In the genomic region with DNA sequence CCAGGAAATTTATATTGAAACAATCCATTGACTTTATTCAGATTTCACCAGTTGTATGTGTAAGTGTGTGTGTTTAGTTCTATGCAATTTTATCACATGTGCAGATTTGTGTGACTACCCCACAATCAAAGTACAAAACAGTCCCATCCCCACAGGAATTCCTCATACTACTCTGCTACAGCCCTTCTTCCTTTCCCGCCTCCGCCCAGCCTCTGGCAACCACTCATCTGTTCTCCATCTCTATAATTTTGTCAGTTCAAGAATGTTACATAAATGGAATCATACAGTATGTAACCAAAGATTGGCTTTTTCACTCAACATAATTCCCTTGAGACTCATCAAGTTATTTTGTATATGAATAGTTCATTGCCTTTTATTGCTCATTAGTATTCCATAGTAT, we compare ENCODE assay signal across 34 cellular contexts.
"Had no signal": no experiment of that assay in that cellular context is flagged by ENCODE, and none has a peak within 500 bp of the region (broad histone marks: within the 10 kb centered on the region; RNA-seq: fewer than 3 reads in every experiment).

No MANE protein-coding gene starts in this region.

- H3K27ac Mint-ChIP-seq: activated naive CD4-positive, alpha-beta T cell treated with anti-CD3 and anti-CD28 coated beads for 36 hours; activated naive CD4-positive, alpha-beta T cell treated with anti-CD3 and anti-CD28 coated beads, Interleukin-2, amount 10 ng/mL, durations not matched to agents 7 days and 5 days; activated naive CD4-positive, alpha-beta T cell treated with anti-CD3 and anti-CD28 coated beads, Interleukin-2, amount 50 U/mL, for 24 hours; activated naive CD4-positive, alpha-beta T cell treated with anti-CD3 and anti-CD28 coated beads, Interleukin-2, amount 50 U/mL, for 72 hours; activated naive CD8-positive, alpha-beta T cell; activated naive CD8-positive, alpha-beta T cell treated with anti-CD3 and anti-CD28 coated beads for 36 hours; activated naive CD8-positive, alpha-beta T cell treated with anti-CD3 and anti-CD28 coated beads, Interleukin-2, amount 10 ng/mL, durations not matched to agents 7 days and 5 days; activated naive CD8-positive, alpha-beta T cell treated with anti-CD3 and anti-CD28 coated beads, Interleukin-2, amount 50 U/mL, for 24 hours; activated T-cell treated with anti-CD3 and anti-CD28 coated beads, Interleukin-2, amount 50 U/mL, for 24 hours; activated T-cell treated with anti-CD3 and anti-CD28 coated beads, Interleukin-2, amount 50 U/mL, for 72 hours; activated T-helper 1 cell treated with anti-CD3 and anti-CD28 coated beads, Interleukin-12 subunit alpha, Interleukin-12 subunit beta, Interleukin-2, Interleukin-4 antibody, amounts not matched to agents 30 ng/mL and 10 ng/mL and 1 ng/mL, durations not matched to agents 14 hours and 24 hours and 36 hours; activated T-helper 17 cell treated with anti-CD3 and anti-CD28 coated beads, Interleukin-2, amount 50 U/mL, for 72 hours; activated T-helper 2 cell treated with anti-CD3 and anti-CD28 coated beads, Interferon-gamma antibody, Interleukin-2, Interleukin-4, amounts not matched to agents 10 μg/mL and 5 μg/mL and 100 μg/mL, durations not matched to agents 14 hours and 24 hours and 36 hours; brain had no signal

- H3K27me3 Mint-ChIP-seq: activated naive CD4-positive, alpha-beta T cell treated with anti-CD3 and anti-CD28 coated beads, Interleukin-2, amount 50 U/mL, for 24 hours; activated naive CD8-positive, alpha-beta T cell had no signal

- H3K4me3 Mint-ChIP-seq: activated naive CD4-positive, alpha-beta T cell treated with anti-CD3 and anti-CD28 coated beads for 36 hours; activated naive CD4-positive, alpha-beta T cell treated with anti-CD3 and anti-CD28 coated beads, Interleukin-2, amount 10 ng/mL, durations not matched to agents 7 days and 5 days; activated naive CD4-positive, alpha-beta T cell treated with anti-CD3 and anti-CD28 coated beads, Interleukin-2, amount 50 U/mL, for 24 hours; activated naive CD8-positive, alpha-beta T cell; activated naive CD8-positive, alpha-beta T cell treated with anti-CD3 and anti-CD28 coated beads for 36 hours; activated naive CD8-positive, alpha-beta T cell treated with anti-CD3 and anti-CD28 coated beads, Interleukin-2, amount 10 ng/mL, durations not matched to agents 7 days and 5 days; activated naive CD8-positive, alpha-beta T cell treated with anti-CD3 and anti-CD28 coated beads, Interleukin-2, amount 50 U/mL, for 24 hours; activated T-cell treated with anti-CD3 and anti-CD28 coated beads, Interleukin-2, amount 50 U/mL, for 24 hours; activated T-cell treated with anti-CD3 and anti-CD28 coated beads, Interleukin-2, amount 50 U/mL, for 4 hours; activated T-cell treated with anti-CD3 and anti-CD28 coated beads, Interleukin-2, amount 50 U/mL, for 72 hours; activated T-helper 1 cell treated with anti-CD3 and anti-CD28 coated beads, Interleukin-12 subunit alpha, Interleukin-12 subunit beta, Interleukin-2, Interleukin-4 antibody, amounts not matched to agents 30 ng/mL and 10 ng/mL and 1 ng/mL, durations not matched to agents 14 hours and 24 hours and 36 hours; activated T-helper 17 cell treated with anti-CD3 and anti-CD28 coated beads, Interleukin-2, amount 50 U/mL, for 72 hours; brain; central memory CD8-positive, alpha-beta T cell had no signal

- DNase-seq: activated effector memory CD4-positive, alpha-beta T cell treated with anti-CD3 and anti-CD28 coated beads, Interleukin-2, amount 50 U/mL, for 16 hours; activated effector memory CD4-positive, alpha-beta T cell treated with Interleukin-2 at 50 U/mL for 16 hours; activated gamma-delta T cell; activated gamma-delta T cell treated with Interleukin-2 at 50 U/mL for 16 hours; activated naive CD4-positive, alpha-beta T cell; activated naive CD4-positive, alpha-beta T cell treated with anti-CD3 and anti-CD28 coated beads for 36 hours; activated naive CD4-positive, alpha-beta T cell treated with anti-CD3 and anti-CD28 coated beads, Interleukin-2, amount 10 ng/mL, durations not matched to agents 7 days and 5 days; activated naive CD4-positive, alpha-beta T cell treated with anti-CD3 and anti-CD28 coated beads, Interleukin-2, amount 50 U/mL, for 16 hours; activated naive CD4-positive, alpha-beta T cell treated with Interleukin-2 at 50 U/mL for 16 hours; activated naive CD8-positive, alpha-beta T cell treated with anti-CD3 and anti-CD28 coated beads for 36 hours; activated naive CD8-positive, alpha-beta T cell treated with anti-CD3 and anti-CD28 coated beads, Interleukin-2, amount 10 ng/mL, durations not matched to agents 7 days and 5 days; activated naive CD8-positive, alpha-beta T cell treated with anti-CD3 and anti-CD28 coated beads, Interleukin-2, amount 50 U/mL, for 24 hours; activated T-cell treated with anti-CD3 and anti-CD28 coated beads, Interleukin-2, amount 50 U/mL, for 1 hour; activated T-cell treated with anti-CD3 and anti-CD28 coated beads, Interleukin-2, amount 50 U/mL, for 24 hours; activated T-cell treated with anti-CD3 and anti-CD28 coated beads, Interleukin-2, amount 50 U/mL, for 4 hours; activated T-cell treated with anti-CD3 and anti-CD28 coated beads, Interleukin-2, amount 50 U/mL, for 48 hours; activated T-cell treated with anti-CD3 and anti-CD28 coated beads, Interleukin-2, amount 50 U/mL, for 72 hours; adrenal gland; amniotic stem cell; amygdala; anterior cingulate cortex; aorta; body of pancreas; brain microvascular endothelial cell; central memory CD4-positive, alpha-beta T cell; cerebellar nuclear complex had no signal

- H3K9me3 Mint-ChIP-seq: activated naive CD4-positive, alpha-beta T cell treated with anti-CD3 and anti-CD28 coated beads for 36 hours; activated naive CD4-positive, alpha-beta T cell treated with anti-CD3 and anti-CD28 coated beads, Interleukin-2, amount 10 ng/mL, durations not matched to agents 7 days and 5 days; activated naive CD4-positive, alpha-beta T cell treated with anti-CD3 and anti-CD28 coated beads, Interleukin-2, amount 50 U/mL, for 24 hours; activated naive CD4-positive, alpha-beta T cell treated with anti-CD3 and anti-CD28 coated beads, Interleukin-2, amount 50 U/mL, for 72 hours; activated naive CD8-positive, alpha-beta T cell treated with anti-CD3 and anti-CD28 coated beads for 36 hours; activated naive CD8-positive, alpha-beta T cell treated with anti-CD3 and anti-CD28 coated beads, Interleukin-2, amount 10 ng/mL, durations not matched to agents 7 days and 5 days; activated naive CD8-positive, alpha-beta T cell treated with anti-CD3 and anti-CD28 coated beads, Interleukin-2, amount 50 U/mL, for 24 hours; activated T-cell treated with anti-CD3 and anti-CD28 coated beads, Interleukin-2, amount 50 U/mL, for 24 hours; activated T-cell treated with anti-CD3 and anti-CD28 coated beads, Interleukin-2, amount 50 U/mL, for 4 hours; activated T-cell treated with anti-CD3 and anti-CD28 coated beads, Interleukin-2, amount 50 U/mL, for 72 hours; activated T-helper 1 cell treated with anti-CD3 and anti-CD28 coated beads, Interleukin-12 subunit alpha, Interleukin-12 subunit beta, Interleukin-2, Interleukin-4 antibody, amounts not matched to agents 30 ng/mL and 10 ng/mL and 1 ng/mL, durations not matched to agents 14 hours and 24 hours and 36 hours; activated T-helper 17 cell treated with anti-CD3 and anti-CD28 coated beads, Interleukin-2, amount 50 U/mL, for 72 hours; activated T-helper 2 cell treated with anti-CD3 and anti-CD28 coated beads, Interferon-gamma antibody, Interleukin-2, Interleukin-4, amounts not matched to agents 10 μg/mL and 5 μg/mL and 100 μg/mL, durations not matched to agents 14 hours and 24 hours and 36 hours; central memory CD8-positive, alpha-beta T cell had no signal

- ATAC-seq: activated naive CD4-positive, alpha-beta T cell treated with anti-CD3 and anti-CD28 coated beads, Interleukin-2, amount 50 U/mL, for 72 hours; activated naive CD8-positive, alpha-beta T cell treated with anti-CD3 and anti-CD28 coated beads, Interleukin-2, amount 50 U/mL, for 24 hours; activated T-cell treated with anti-CD3 and anti-CD28 coated beads, Interleukin-2, amount 50 U/mL, for 4 hours; activated T-cell treated with anti-CD3 and anti-CD28 coated beads, Interleukin-2, amount 50 U/mL, for 72 hours; activated T-helper 17 cell treated with anti-CD3 and anti-CD28 coated beads, Interleukin-2, amount 50 U/mL, for 72 hours; body of pancreas had no signal

- H3K36me3 Mint-ChIP-seq: activated naive CD4-positive, alpha-beta T cell treated with anti-CD3 and anti-CD28 coated beads, Interleukin-2, amount 10 ng/mL, durations not matched to agents 7 days and 5 days; activated naive CD4-positive, alpha-beta T cell treated with anti-CD3 and anti-CD28 coated beads, Interleukin-2, amount 50 U/mL, for 24 hours; activated naive CD4-positive, alpha-beta T cell treated with anti-CD3 and anti-CD28 coated beads, Interleukin-2, amount 50 U/mL, for 72 hours; activated naive CD8-positive, alpha-beta T cell; activated naive CD8-positive, alpha-beta T cell treated with anti-CD3 and anti-CD28 coated beads for 36 hours; activated naive CD8-positive, alpha-beta T cell treated with anti-CD3 and anti-CD28 coated beads, Interleukin-2, amount 10 ng/mL, durations not matched to agents 7 days and 5 days; brain had no signal

- H3K4me1 Mint-ChIP-seq: activated naive CD4-positive, alpha-beta T cell treated with anti-CD3 and anti-CD28 coated beads, Interleukin-2, amount 10 ng/mL, durations not matched to agents 7 days and 5 days; activated naive CD4-positive, alpha-beta T cell treated with anti-CD3 and anti-CD28 coated beads, Interleukin-2, amount 50 U/mL, for 24 hours; activated naive CD8-positive, alpha-beta T cell treated with anti-CD3 and anti-CD28 coated beads for 36 hours; activated naive CD8-positive, alpha-beta T cell treated with anti-CD3 and anti-CD28 coated beads, Interleukin-2, amount 10 ng/mL, durations not matched to agents 7 days and 5 days; activated naive CD8-positive, alpha-beta T cell treated with anti-CD3 and anti-CD28 coated beads, Interleukin-2, amount 50 U/mL, for 24 hours; activated T-helper 17 cell treated with anti-CD3 and anti-CD28 coated beads, Interleukin-2, amount 50 U/mL, for 72 hours; central memory CD8-positive, alpha-beta T cell had no signal
